8 cellular contexts compared by ENCODE assay signal in the genomic region with DNA sequence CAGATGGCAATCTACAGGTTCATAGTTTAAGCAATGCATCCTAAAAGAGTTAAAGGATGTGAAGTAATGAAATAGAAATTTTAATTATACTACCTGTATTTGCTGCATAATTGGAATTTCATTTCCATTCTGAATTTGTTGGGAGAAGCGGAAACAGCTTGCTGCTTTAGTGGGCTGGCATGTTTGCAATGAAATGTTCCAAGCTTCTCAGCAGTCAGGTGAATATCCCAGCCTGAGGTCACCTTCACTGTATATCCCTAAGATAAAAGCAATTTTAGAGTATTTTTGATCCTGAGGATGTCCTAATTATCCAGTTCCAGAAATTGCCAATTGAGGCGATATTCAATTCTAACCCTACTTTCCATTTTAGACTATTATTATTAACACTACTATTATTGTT.
"Had no signal": no experiment of that assay in that cellular context is flagged by ENCODE, and none has a peak within 500 bp of the region (broad histone marks: within the 10 kb centered on the region; RNA-seq: fewer than 3 reads in every experiment).

No MANE protein-coding gene starts in this region.

- H3K4me2 ChIP-seq: GM23338 had no signal

- DNase-seq: H9, HCEC 1CT, KBM-7 had no signal

- H2AFZ ChIP-seq: GM23338 had no signal

- FAIRE-seq: H1, H54, HepG2 had no signal

- H3K4me3 ChIP-seq: GM23338 had no signal

- ATAC-seq: GM23338, HepG2 had no signal

- H3K27ac ChIP-seq: HL-60 had no signal
